ENCODE assay signal across 8 cellular contexts in the genomic region with DNA sequence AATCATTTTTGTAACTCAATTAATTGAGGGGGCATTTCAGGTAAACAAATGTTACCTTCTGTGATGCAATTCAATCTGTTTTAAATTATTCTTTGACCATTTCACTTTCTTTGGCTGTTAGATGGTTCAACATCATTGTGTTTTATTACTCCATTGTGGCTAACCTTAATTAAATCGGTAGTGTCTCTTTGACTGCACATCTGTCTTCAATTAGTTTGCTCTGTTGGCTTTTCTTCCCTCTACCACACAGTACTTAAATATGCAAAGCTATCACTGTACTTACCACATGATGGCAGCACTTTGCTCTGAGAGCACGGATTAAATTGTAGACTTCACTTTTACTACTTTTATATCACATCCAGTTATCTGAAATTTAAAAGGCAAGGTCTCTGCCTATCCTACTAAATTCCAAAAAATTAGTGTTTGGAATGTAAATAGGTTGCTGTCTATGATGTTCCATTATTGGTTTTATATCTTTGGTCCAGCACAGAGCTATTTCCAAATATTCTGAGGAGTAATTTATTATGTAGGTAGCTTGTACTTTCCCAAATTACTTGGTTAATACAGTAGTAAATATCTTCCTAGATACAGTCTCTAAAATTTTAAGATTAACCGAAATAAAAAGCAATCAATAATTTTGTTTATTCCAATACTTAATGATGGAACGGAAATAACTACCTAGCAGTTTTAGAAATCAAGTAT.
DNase-seq lines count a peak whose midpoint lies in the region; ATAC-seq and TF ChIP-seq lines count a peak whose summit lies in the region.

No MANE protein-coding gene starts in this region.

- peak in 4 of 7 experiments; percentile 23 to 39 (median 38) for TF ChIP-seq CTCF in stomach (IDR thresholded peaks at IDR 0.05)

- no peaks in the 10 kb centered on the region for H3K4me1 Mint-ChIP-seq in activated naive CD8-positive, alpha-beta T cell treated with anti-CD3 and anti-CD28 coated beads, Interleukin-2, amount 50 U/mL, for 24 hours
- no peaks in the 10 kb centered on the region for H3K4me1 Mint-ChIP-seq in activated naive CD8-positive, alpha-beta T cell treated with anti-CD3 and anti-CD28 coated beads for 36 hours

- no peak overlapping the region for H3K27ac ChIP-seq in stomach

- no peaks in the 10 kb centered on the region for H3K36me3 Mint-ChIP-seq in activated naive CD8-positive, alpha-beta T cell treated with anti-CD3 and anti-CD28 coated beads, Interleukin-2, amount 50 U/mL, for 24 hours (ENCODE audit: low read depth)
- no peaks in the 10 kb centered on the region for H3K36me3 Mint-ChIP-seq in activated naive CD8-positive, alpha-beta T cell treated with anti-CD3 and anti-CD28 coated beads for 36 hours

- TF ChIP-seq POLR2A in stomach (IDR thresholded peaks at IDR 0.05), result no peak

- peak; percentile 40 for ATAC-seq in activated naive CD8-positive, alpha-beta T cell treated with anti-CD3 and anti-CD28 coated beads, Interleukin-2, amount 50 U/mL, for 24 hours
- ATAC-seq in HG02623 (IDR thresholded peaks at IDR 0.05; ENCODE audit: unreplicated experiment) (peak; percentile 82), HG03097 (IDR thresholded peaks at IDR 0.05; ENCODE audit: low FRiP score, unreplicated experiment) (no peak)

- no peaks in the 10 kb centered on the region for H3K36me3 ChIP-seq in stomach

- no peak overlapping the region for H3K27ac Mint-ChIP-seq in activated naive CD8-positive, alpha-beta T cell treated with anti-CD3 and anti-CD28 coated beads, Interleukin-2, amount 50 U/mL, for 24 hours
- no peak overlapping the region for H3K27ac Mint-ChIP-seq in activated naive CD8-positive, alpha-beta T cell treated with anti-CD3 and anti-CD28 coated beads for 36 hours

- H3K27me3 ChIP-seq in stomach, result no peaks in the 10 kb centered on the region

- no peak for DNase-seq in activated naive CD8-positive, alpha-beta T cell treated with anti-CD3 and anti-CD28 coated beads, Interleukin-2, amount 50 U/mL, for 24 hours
- DNase-seq in activated naive CD8-positive, alpha-beta T cell treated with anti-CD3 and anti-CD28 coated beads for 36 hours, result no peak
- peak; percentile 59 for DNase-seq in NCI-H146 (lab: John Stamatoyannopoulos, UW)
- DNase-seq in SW480 (ENCODE audit: low spot score), result peak; percentile 79
- peak; percentile 41 for DNase-seq in globus pallidus (ENCODE audit: low spot score)
- DNase-seq in stomach, result no peak

- H3K9me3 ChIP-seq in stomach, result no peaks in the 10 kb centered on the region

- no peak for TF ChIP-seq EP300 in stomach (IDR thresholded peaks at IDR 0.05)

- H3K9me3 Mint-ChIP-seq in activated naive CD8-positive, alpha-beta T cell treated with anti-CD3 and anti-CD28 coated beads, Interleukin-2, amount 50 U/mL, for 24 hours, result no peaks in the 10 kb centered on the region
- no peaks in the 10 kb centered on the region for H3K9me3 Mint-ChIP-seq in activated naive CD8-positive, alpha-beta T cell treated with anti-CD3 and anti-CD28 coated beads for 36 hours

- 21 to 33% (median 29%) methylated on average over 4 of the region's 4 CpGs for WGBS in stomach, 5 donors

- no peak overlapping the region for H3K4me3 Mint-ChIP-seq in activated naive CD8-positive, alpha-beta T cell treated with anti-CD3 and anti-CD28 coated beads, Interleukin-2, amount 50 U/mL, for 24 hours
- no peak overlapping the region for H3K4me3 Mint-ChIP-seq in activated naive CD8-positive, alpha-beta T cell treated with anti-CD3 and anti-CD28 coated beads for 36 hours

- intact Hi-C loops in stomach (cut with DNase I; ENCODE audit: low total_unique reads), result no loop called here

- no peaks in the 10 kb centered on the region for H3K27me3 Mint-ChIP-seq in activated naive CD8-positive, alpha-beta T cell treated with anti-CD3 and anti-CD28 coated beads, Interleukin-2, amount 50 U/mL, for 24 hours
- peaks cover 3% of the 10 kb centered on the region for H3K27me3 Mint-ChIP-seq in activated naive CD8-positive, alpha-beta T cell treated with anti-CD3 and anti-CD28 coated beads for 36 hours

- H3K4me3 ChIP-seq in stomach, result no peak overlapping the region

- H3K4me1 ChIP-seq in stomach, result no peaks in the 10 kb centered on the region

Comparison
In these comparisons a context has a peak if more than half of its experiments do, and no peak if none do; other contexts are left out.
1. DNase-seq: peak in NCI-H146 (single experiment), SW480 (single experiment) and globus pallidus (single experiment); none in activated naive CD8-positive, alpha-beta T cell treated with anti-CD3 and anti-CD28 coated beads, Interleukin-2, amount 50 U/mL, for 24 hours (single experiment), activated naive CD8-positive, alpha-beta T cell treated with anti-CD3 and anti-CD28 coated beads for 36 hours (single experiment) and stomach (single experiment).